ENCODE assay signal across 12 cellular contexts in the genomic region with DNA sequence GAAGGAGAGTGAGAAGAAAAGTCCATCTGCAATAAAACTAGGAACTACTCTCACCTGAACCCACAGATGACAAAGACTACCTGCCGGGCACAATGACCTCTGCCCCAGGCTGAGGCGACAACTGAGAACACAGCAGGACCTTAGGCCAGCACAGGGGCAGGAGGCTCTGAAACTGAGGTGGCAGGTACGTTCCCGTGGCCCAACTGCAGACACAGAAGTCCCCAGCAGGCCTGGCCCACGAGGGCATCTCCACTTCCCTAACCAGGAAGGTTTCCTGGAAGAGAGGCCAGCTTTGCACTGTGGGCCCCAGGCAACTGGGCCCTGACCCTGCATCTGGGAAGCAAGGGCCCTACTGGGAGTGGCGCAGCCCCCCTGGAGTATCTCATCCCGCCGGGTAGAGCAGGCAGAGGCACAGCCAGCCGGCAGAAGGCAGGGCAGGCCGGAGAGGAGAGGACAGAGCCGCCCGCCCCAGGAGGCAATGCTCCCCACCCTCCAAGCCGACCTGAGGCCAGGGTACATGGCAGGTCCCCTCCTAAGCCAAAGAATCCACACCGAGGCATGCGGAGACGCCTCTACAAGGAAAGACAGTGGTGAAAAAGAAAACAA. TPM values are rescaled to one million over a fixed set of nuclear protein-coding genes. Genes with fewer than 3 reads are reported as not detected.
A peak's percentile ranks its signal among the peaks of the same experiment; 100 is the strongest.
DNase-seq lines count a peak whose midpoint lies in the region; ATAC-seq lines count a peak whose summit lies in the region.
"Had no signal": no experiment of that assay in that cellular context is flagged by ENCODE, and none has a peak within 500 bp of the region (broad histone marks: within the 10 kb centered on the region; RNA-seq: fewer than 3 reads in every experiment).

No MANE protein-coding gene starts in this region.

- H3K9me3 Mint-ChIP-seq in activated CD4-positive, alpha-beta T cell treated with anti-CD3 and anti-CD28 coated beads for 36 hours (ENCODE audit: low read depth), result no peaks in the 10 kb centered on the region
- H3K9me3 Mint-ChIP-seq in activated T-helper 2 cell treated with anti-CD3 and anti-CD28 coated beads, Interferon-gamma antibody, Interleukin-2, Interleukin-4, amounts not matched to agents 10 μg/mL and 5 μg/mL and 100 μg/mL, durations not matched to agents 14 hours and 24 hours and 36 hours, result no peaks in the 10 kb centered on the region
- no peaks in the 10 kb centered on the region for H3K9me3 Mint-ChIP-seq in stimulated activated effector memory CD8-positive, alpha-beta T cell treated with anti-CD3 and anti-CD28 coated beads, Interleukin-12 subunit alpha, Interleukin-12 subunit beta, amount 100 ng/mL, for 72 hours

- intact Hi-C loops in activated CD4-positive, alpha-beta T cell treated with anti-CD3 and anti-CD28 coated beads for 36 hours (cut with DNase I, micrococcal nuclease), result no loop called here
- intact Hi-C loops in activated T-helper 2 cell treated with anti-CD3 and anti-CD28 coated beads, Interferon-gamma antibody, Interleukin-2, Interleukin-4, amounts not matched to agents 10 μg/mL and 5 μg/mL and 100 μg/mL, durations not matched to agents 14 hours and 24 hours and 36 hours (cut with micrococcal nuclease), result no loop called here
- intact Hi-C loops in left colon (cut with DNase I, micrococcal nuclease), result no loop called here

- H3K36me3 Mint-ChIP-seq in activated CD4-positive, alpha-beta T cell treated with anti-CD3 and anti-CD28 coated beads for 36 hours (ENCODE audit: low read depth), result peaks cover 51% of the 10 kb centered on the region
- H3K36me3 Mint-ChIP-seq in activated T-helper 2 cell treated with anti-CD3 and anti-CD28 coated beads, Interferon-gamma antibody, Interleukin-2, Interleukin-4, amounts not matched to agents 10 μg/mL and 5 μg/mL and 100 μg/mL, durations not matched to agents 14 hours and 24 hours and 36 hours (ENCODE audit: low read depth), result peaks cover 26% of the 10 kb centered on the region
- peaks cover 75% of the 10 kb centered on the region for H3K36me3 Mint-ChIP-seq in stimulated activated effector memory CD8-positive, alpha-beta T cell treated with anti-CD3 and anti-CD28 coated beads, Interleukin-12 subunit alpha, Interleukin-12 subunit beta, amount 100 ng/mL, for 72 hours

- H3K4me1 Mint-ChIP-seq in activated CD4-positive, alpha-beta T cell treated with anti-CD3 and anti-CD28 coated beads for 36 hours, result peaks cover 93% of the 10 kb centered on the region
- H3K4me1 Mint-ChIP-seq in activated T-helper 2 cell treated with anti-CD3 and anti-CD28 coated beads, Interferon-gamma antibody, Interleukin-2, Interleukin-4, amounts not matched to agents 10 μg/mL and 5 μg/mL and 100 μg/mL, durations not matched to agents 14 hours and 24 hours and 36 hours (ENCODE audit: low read depth), result peaks cover 76% of the 10 kb centered on the region
- H3K4me1 Mint-ChIP-seq in stimulated activated effector memory CD8-positive, alpha-beta T cell treated with anti-CD3 and anti-CD28 coated beads, Interleukin-12 subunit alpha, Interleukin-12 subunit beta, amount 100 ng/mL, for 72 hours, result peaks cover 96% of the 10 kb centered on the region

- ATAC-seq in activated CD4-positive, alpha-beta T cell treated with anti-CD3 and anti-CD28 coated beads for 36 hours, result no peak
- ATAC-seq in left colon, result peak; percentile 64
- no peak for ATAC-seq in stimulated activated effector memory CD8-positive, alpha-beta T cell treated with anti-CD3 and anti-CD28 coated beads, Interleukin-12 subunit alpha, Interleukin-12 subunit beta, amount 100 ng/mL, for 72 hours
- no peak for ATAC-seq in GM18873 (IDR thresholded peaks at IDR 0.05; ENCODE audit: low FRiP score, unreplicated experiment)
- ATAC-seq: A549 had no signal

- peak overlapping the region; percentile 87 for H3K27ac Mint-ChIP-seq in activated CD4-positive, alpha-beta T cell treated with anti-CD3 and anti-CD28 coated beads for 36 hours
- peak overlapping the region; percentile 31 for H3K27ac Mint-ChIP-seq in activated T-helper 2 cell treated with anti-CD3 and anti-CD28 coated beads, Interferon-gamma antibody, Interleukin-2, Interleukin-4, amounts not matched to agents 10 μg/mL and 5 μg/mL and 100 μg/mL, durations not matched to agents 14 hours and 24 hours and 36 hours
- no peak overlapping the region for H3K27ac Mint-ChIP-seq in stimulated activated effector memory CD8-positive, alpha-beta T cell treated with anti-CD3 and anti-CD28 coated beads, Interleukin-12 subunit alpha, Interleukin-12 subunit beta, amount 100 ng/mL, for 72 hours

- DNase-seq in activated CD4-positive, alpha-beta T cell treated with anti-CD3 and anti-CD28 coated beads for 36 hours, result no peak
- no peak for DNase-seq in activated CD4-positive, alpha-beta T cell treated with anti-CD3 and anti-CD28 coated beads, Interleukin-2, amount 50 U/mL, for 4 hours
- DNase-seq in activated T-helper 2 cell treated with anti-CD3 and anti-CD28 coated beads, Interferon-gamma antibody, Interleukin-2, Interleukin-4, amounts not matched to agents 10 μg/mL and 5 μg/mL and 100 μg/mL, durations not matched to agents 14 hours and 24 hours and 36 hours (ENCODE audit: low spot score), result no peak
- DNase-seq in left colon (no peak), NCI-H1105 (lab: John Stamatoyannopoulos, UW) (no peak)
- no peak for DNase-seq in stimulated activated effector memory CD8-positive, alpha-beta T cell treated with anti-CD3 and anti-CD28 coated beads, Interleukin-12 subunit alpha, Interleukin-12 subunit beta, amount 100 ng/mL, for 72 hours (ENCODE audit: low spot score in 2 of 2)
- DNase-seq in stimulated activated CD4-positive, alpha-beta T cell treated with anti-CD3 and anti-CD28 coated beads, Interleukin-12 subunit alpha, Interleukin-12 subunit beta, amount 100 ng/mL, for 4 hours, result no peak
- DNase-seq: EL; erythroblast; NK-92 treated with Interleukin-12 subunit alpha and Interleukin-12 subunit beta, amount 100 ng/mL, for 24 hours had no signal

- POLR2A ChIA-PET in activated CD4-positive, alpha-beta T cell treated with anti-CD3 and anti-CD28 coated beads for 36 hours (lab: Charles Lee), result interaction anchor here (0.5 to 1.3 kb wide), 4 partner anchors 26 to 66 kb away, joined by 3 to 5 read pairs (median 4); no protein-coding TSS in a partner anchor

- peak overlapping the region; percentile 66 for H3K4me3 Mint-ChIP-seq in activated CD4-positive, alpha-beta T cell treated with anti-CD3 and anti-CD28 coated beads for 36 hours
- H3K4me3 Mint-ChIP-seq in activated T-helper 2 cell treated with anti-CD3 and anti-CD28 coated beads, Interferon-gamma antibody, Interleukin-2, Interleukin-4, amounts not matched to agents 10 μg/mL and 5 μg/mL and 100 μg/mL, durations not matched to agents 14 hours and 24 hours and 36 hours (ENCODE audit: low read depth), result peak overlapping the region; percentile 68
- H3K4me3 Mint-ChIP-seq in stimulated activated effector memory CD8-positive, alpha-beta T cell treated with anti-CD3 and anti-CD28 coated beads, Interleukin-12 subunit alpha, Interleukin-12 subunit beta, amount 100 ng/mL, for 72 hours, result peak overlapping the region; percentile 67

- no peaks in the 10 kb centered on the region for H3K27me3 Mint-ChIP-seq in activated CD4-positive, alpha-beta T cell treated with anti-CD3 and anti-CD28 coated beads for 36 hours
- H3K27me3 Mint-ChIP-seq in activated T-helper 2 cell treated with anti-CD3 and anti-CD28 coated beads, Interferon-gamma antibody, Interleukin-2, Interleukin-4, amounts not matched to agents 10 μg/mL and 5 μg/mL and 100 μg/mL, durations not matched to agents 14 hours and 24 hours and 36 hours (ENCODE audit: low read depth), result no peaks in the 10 kb centered on the region

- CTCF ChIA-PET in activated CD4-positive, alpha-beta T cell treated with anti-CD3 and anti-CD28 coated beads for 36 hours (lab: Charles Lee), result interaction anchor here (0.6 to 3.6 kb wide), 3 partner anchors 11 to 196 kb away, joined by 3 to 16 read pairs (median 3); no protein-coding TSS in a partner anchor

RNA-seq across cellular contexts. Expression of a gene that starts 32.7 kb away (rescaled TPM):
- 100 to 1,000 TPM; 146 to 173 TPM for total RNA-seq in activated CD4-positive, alpha-beta T cell treated with anti-CD3 and anti-CD28 coated beads for 36 hours
- total RNA-seq in activated T-helper 2 cell treated with anti-CD3 and anti-CD28 coated beads, Interferon-gamma antibody, Interleukin-2, Interleukin-4, amounts not matched to agents 10 μg/mL and 5 μg/mL and 100 μg/mL, durations not matched to agents 14 hours and 24 hours and 36 hours, result 119 and 127 TPM in 2 replicates
- total RNA-seq in left colon, result 100 to 1,000 TPM; 204 to 205 TPM
